Comparison of ENCODE assay signal across 19 cellular contexts in genomic region chr2:102040229-102040628, GRCh38.
"Had no signal": no experiment of that assay in that cellular context is flagged by ENCODE, and none has a peak within 500 bp of the region (broad histone marks: within the 10 kb centered on the region; RNA-seq: fewer than 3 reads in every experiment).

No MANE protein-coding gene starts in this region.

- H3K36me3 Mint-ChIP-seq: activated naive CD4-positive, alpha-beta T cell treated with anti-CD3 and anti-CD28 coated beads, Interleukin-2, amount 50 U/mL, for 24 hours; stimulated activated effector memory CD8-positive, alpha-beta T cell treated with anti-CD3 and anti-CD28 coated beads, Interleukin-12 subunit alpha, Interleukin-12 subunit beta, amount 100 ng/mL, for 72 hours had no signal

- H3K4me1 ChIP-seq: colonic mucosa, foreskin keratinocyte had no signal

- H3K9me3 Mint-ChIP-seq: activated naive CD4-positive, alpha-beta T cell treated with anti-CD3 and anti-CD28 coated beads, Interleukin-2, amount 50 U/mL, for 24 hours; activated T-cell treated with anti-CD3 and anti-CD28 coated beads, Interleukin-2, amount 50 U/mL, for 24 hours; stimulated activated effector memory CD8-positive, alpha-beta T cell treated with anti-CD3 and anti-CD28 coated beads, Interleukin-12 subunit alpha, Interleukin-12 subunit beta, amount 100 ng/mL, for 72 hours had no signal

- H3K36me3 ChIP-seq: colonic mucosa, thyroid gland, uterus had no signal

- ATAC-seq: activated CD8-positive, alpha-beta memory T cell treated with anti-CD3 and anti-CD28 coated beads, Interleukin-2, amount 10 ng/mL, durations not matched to agents 7 days and 5 days; esophagus mucosa; foreskin keratinocyte; psoas muscle; sciatic nerve; stimulated activated effector memory CD8-positive, alpha-beta T cell treated with anti-CD3 and anti-CD28 coated beads, Interleukin-12 subunit alpha, Interleukin-12 subunit beta, amount 100 ng/mL, for 72 hours had no signal

- H3K27ac ChIP-seq: colonic mucosa, foreskin keratinocyte, psoas muscle, thyroid gland, uterus, VCaP had no signal

- H3K27ac Mint-ChIP-seq: activated CD8-positive, alpha-beta memory T cell treated with anti-CD3 and anti-CD28 coated beads, Interleukin-2, amount 10 ng/mL, durations not matched to agents 7 days and 5 days; activated naive CD4-positive, alpha-beta T cell treated with anti-CD3 and anti-CD28 coated beads, Interleukin-2, amount 50 U/mL, for 24 hours; activated T-cell treated with anti-CD3 and anti-CD28 coated beads, Interleukin-2, amount 50 U/mL, for 24 hours; nephron progenitor cell; stimulated activated effector memory CD8-positive, alpha-beta T cell treated with anti-CD3 and anti-CD28 coated beads, Interleukin-12 subunit alpha, Interleukin-12 subunit beta, amount 100 ng/mL, for 72 hours had no signal

- H3K9me3 ChIP-seq: colonic mucosa, psoas muscle, thyroid gland, uterus had no signal

- H3K27me3 ChIP-seq: colonic mucosa, thyroid gland, uterus had no signal

- H3K4me3 Mint-ChIP-seq: activated CD8-positive, alpha-beta memory T cell treated with anti-CD3 and anti-CD28 coated beads, Interleukin-2, amount 10 ng/mL, durations not matched to agents 7 days and 5 days; activated naive CD4-positive, alpha-beta T cell treated with anti-CD3 and anti-CD28 coated beads, Interleukin-2, amount 50 U/mL, for 24 hours; activated T-cell treated with anti-CD3 and anti-CD28 coated beads, Interleukin-2, amount 50 U/mL, for 24 hours; nephron progenitor cell; stimulated activated effector memory CD8-positive, alpha-beta T cell treated with anti-CD3 and anti-CD28 coated beads, Interleukin-12 subunit alpha, Interleukin-12 subunit beta, amount 100 ng/mL, for 72 hours had no signal

- DNase-seq: activated CD4-positive, alpha-beta T cell treated with anti-CD3 and anti-CD28 coated beads for 1 hour; activated CD4-positive, alpha-beta T cell treated with anti-CD3 and anti-CD28 coated beads, Interleukin-2, amount 50 U/mL, for 4 hours; activated CD8-positive, alpha-beta memory T cell treated with anti-CD3 and anti-CD28 coated beads, Interleukin-2, amount 10 ng/mL, durations not matched to agents 7 days and 5 days; activated T-cell treated with anti-CD3 and anti-CD28 coated beads, Interleukin-2, amount 50 U/mL, for 24 hours; amniotic stem cell; caudate nucleus; colonic mucosa; foreskin keratinocyte; kidney glomerular epithelial cell; nephron progenitor cell; psoas muscle; stimulated activated CD4-positive, alpha-beta T cell treated with anti-CD3 and anti-CD28 coated beads, Interleukin-1b, Interleukin-23, amount 100 ng/mL, for 48 hours; uterus had no signal

- H3K4me3 ChIP-seq: colonic mucosa, psoas muscle, thyroid gland, uterus had no signal
